ENCODE assay signal across 1 cellular context in the genomic region with DNA sequence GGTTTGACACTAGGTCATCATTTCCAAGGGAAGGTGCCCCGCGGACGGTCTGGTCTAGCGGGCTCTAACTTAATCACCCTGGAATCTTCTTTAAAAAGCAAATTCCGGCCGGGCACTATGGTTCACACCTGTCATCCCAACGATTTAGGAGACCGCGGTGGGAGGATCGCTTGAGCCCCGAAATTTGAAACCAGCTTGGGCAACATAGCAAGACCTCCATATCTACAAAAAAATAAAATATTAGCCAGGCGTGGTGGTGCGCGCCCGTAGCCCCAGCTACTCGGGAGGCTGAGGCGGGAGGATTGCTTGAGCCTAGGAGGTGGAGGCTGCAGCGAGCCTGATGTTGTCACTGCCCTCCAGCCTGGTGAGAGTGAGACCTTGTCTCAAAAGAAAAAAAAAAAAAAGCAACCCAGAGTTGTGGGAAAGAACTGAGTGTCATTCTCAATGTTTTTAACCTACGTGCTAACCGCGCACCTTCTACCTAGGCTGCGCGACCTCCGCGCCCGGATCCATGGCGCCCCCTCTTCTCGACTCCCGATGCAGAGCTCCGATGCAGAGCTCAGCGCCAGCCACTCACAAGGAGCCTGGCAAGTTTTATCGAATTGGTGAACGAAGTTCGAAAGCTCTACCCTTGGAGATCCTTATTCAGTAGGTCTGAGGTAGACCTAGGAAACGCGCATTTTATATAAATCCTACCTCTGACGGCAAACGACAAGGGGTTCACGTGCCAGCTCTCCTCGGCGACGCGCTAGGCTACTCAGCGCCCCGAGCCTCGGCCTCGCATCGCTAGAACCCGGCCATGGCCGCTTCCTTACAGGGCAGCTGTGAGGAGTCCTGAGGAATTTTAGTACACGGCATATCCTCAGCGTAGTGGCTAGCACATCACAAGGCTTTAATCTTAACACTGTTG.
A peak's percentile ranks its signal among the peaks of the same experiment; 100 is the strongest.
TF ChIP-seq lines count a peak whose summit lies in the region.

No MANE protein-coding gene starts in this region.

TF ChIP-seq in HepG2, 621 proteins besides CTCF, POLR2A, EP300 and RAD21 (continued from another document and continues in another):
- TF ChIP-seq ZNF407 (CRISPR knock-in tag; IDR thresholded peaks at IDR 0.05; ENCODE audit: not compliant biosample characterization) (no peak), RXRB (CRISPR knock-in tag; IDR thresholded peaks at IDR 0.05; ENCODE audit: borderline replicate concordance) (no peak), KLF9 (CRISPR knock-in tag; IDR thresholded peaks at IDR 0.05; ENCODE audit: low read depth) (no peak), ONECUT2 (CRISPR knock-in tag; IDR thresholded peaks at IDR 0.05) (no peak), LCORL (IDR thresholded peaks at IDR 0.05) (no peak), LCORL (CRISPR knock-in tag; IDR thresholded peaks at IDR 0.05) (no peak), ZNF607 (CRISPR knock-in tag; IDR thresholded peaks at IDR 0.05; ENCODE audit: borderline replicate concordance) (0 out of 2 replicates have a peak, but pooled peaks have one; percentile 43), ZC3H13 (CRISPR knock-in tag; IDR thresholded peaks at IDR 0.05) (no peak), SP2 (CRISPR knock-in tag; IDR thresholded peaks at IDR 0.05) (no peak), NBN (conservative IDR thresholded peaks at IDR 0.05) (no peak), ZFX (CRISPR knock-in tag; IDR thresholded peaks at IDR 0.05; ENCODE audit: low read depth) (0 out of 2 replicates have a peak, but pooled peaks have one; percentile 46), PHB2 (IDR thresholded peaks at IDR 0.05; ENCODE audit: partially characterized antibody) (no peak), BCLAF1 (IDR thresholded peaks at IDR 0.05) (no peak), GLI4 (CRISPR knock-in tag; IDR thresholded peaks at IDR 0.05; ENCODE audit: borderline replicate concordance) (no peak), HDAC1 (CRISPR knock-in tag; IDR thresholded peaks at IDR 0.05) (no peak), ZNF501 (CRISPR knock-in tag; IDR thresholded peaks at IDR 0.05) (peak; percentile 25; the same call in 1 of the 2 replicates), DNMT3B (CRISPR knock-in tag; conservative IDR thresholded peaks at IDR 0.05) (no peak), IKZF5 (CRISPR knock-in tag; IDR thresholded peaks at IDR 0.05) (0 out of 2 replicates have a peak, but pooled peaks have one; percentile 33), LBX2 (CRISPR knock-in tag; IDR thresholded peaks at IDR 0.05; ENCODE audit: borderline replicate concordance) (no peak), GTF3A (CRISPR knock-in tag; conservative IDR thresholded peaks at IDR 0.05) (no peak), ZBTB20 (CRISPR knock-in tag; IDR thresholded peaks at IDR 0.05; ENCODE audit: borderline replicate concordance, low read depth) (0 out of 2 replicates have a peak, but pooled peaks have one; percentile 18), ZNF556 (CRISPR knock-in tag; IDR thresholded peaks at IDR 0.05; ENCODE audit: borderline replicate concordance) (no peak), ZNF431 (CRISPR knock-in tag; IDR thresholded peaks at IDR 0.05; ENCODE audit: borderline replicate concordance, low read depth) (no peak), HMG20B (CRISPR knock-in tag; conservative IDR thresholded peaks at IDR 0.05) (no peak), ZNF232 (CRISPR knock-in tag; IDR thresholded peaks at IDR 0.05; ENCODE audit: borderline replicate concordance) (peak; percentile 61; the same call in 1 of the 2 replicates), ZNF629 (CRISPR knock-in tag; conservative IDR thresholded peaks at IDR 0.05) (no peak), ZNF616 (CRISPR knock-in tag; IDR thresholded peaks at IDR 0.05; ENCODE audit: low read depth) (no peak), NCOA5 (CRISPR knock-in tag; IDR thresholded peaks at IDR 0.05) (no peak), CREM (IDR thresholded peaks at IDR 0.05) (no peak), CREM (CRISPR knock-in tag; IDR thresholded peaks at IDR 0.05) (no peak), ZNF777 (CRISPR knock-in tag; IDR thresholded peaks at IDR 0.05) (0 out of 2 replicates have a peak, but pooled peaks have one; percentile 28), ZNF589 (CRISPR knock-in tag; conservative IDR thresholded peaks at IDR 0.05) (no peak), ZNF547 (CRISPR knock-in tag; IDR thresholded peaks at IDR 0.05) (no peak), CREB1 (IDR thresholded peaks at IDR 0.05) (no peak), CREB1 (CRISPR knock-in tag; IDR thresholded peaks at IDR 0.05) (no peak), ZNF746 (CRISPR knock-in tag; IDR thresholded peaks at IDR 0.05) (no peak)
- TF ChIP-seq, protein P1, sequence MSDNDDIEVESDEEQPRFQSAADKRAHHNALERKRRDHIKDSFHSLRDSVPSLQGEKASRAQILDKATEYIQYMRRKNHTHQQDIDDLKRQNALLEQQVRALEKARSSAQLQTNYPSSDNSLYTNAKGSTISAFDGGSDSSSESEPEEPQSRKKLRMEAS (IDR thresholded peaks at IDR 0.05): peak; percentile 68; the same call in 1 of the 2 replicates
- TF ChIP-seq, protein P2, sequence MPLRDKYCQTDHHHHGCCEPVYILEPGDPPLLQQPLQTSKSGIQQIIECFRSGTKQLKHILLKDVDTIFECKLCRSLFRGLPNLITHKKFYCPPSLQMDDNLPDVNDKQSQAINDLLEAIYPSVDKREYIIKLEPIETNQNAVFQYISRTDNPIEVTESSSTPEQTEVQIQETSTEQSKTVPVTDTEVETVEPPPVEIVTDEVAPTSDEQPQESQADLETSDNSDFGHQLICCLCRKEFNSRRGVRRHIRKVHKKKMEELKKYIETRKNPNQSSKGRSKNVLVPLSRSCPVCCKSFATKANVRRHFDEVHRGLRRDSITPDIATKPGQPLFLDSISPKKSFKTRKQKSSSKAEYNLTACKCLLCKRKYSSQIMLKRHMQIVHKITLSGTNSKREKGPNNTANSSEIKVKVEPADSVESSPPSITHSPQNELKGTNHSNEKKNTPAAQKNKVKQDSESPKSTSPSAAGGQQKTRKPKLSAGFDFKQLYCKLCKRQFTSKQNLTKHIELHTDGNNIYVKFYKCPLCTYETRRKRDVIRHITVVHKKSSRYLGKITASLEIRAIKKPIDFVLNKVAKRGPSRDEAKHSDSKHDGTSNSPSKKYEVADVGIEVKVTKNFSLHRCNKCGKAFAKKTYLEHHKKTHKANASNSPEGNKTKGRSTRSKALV (CRISPR knock-in tag; IDR thresholded peaks at IDR 0.05): no peak
- TF ChIP-seq, protein P3, sequence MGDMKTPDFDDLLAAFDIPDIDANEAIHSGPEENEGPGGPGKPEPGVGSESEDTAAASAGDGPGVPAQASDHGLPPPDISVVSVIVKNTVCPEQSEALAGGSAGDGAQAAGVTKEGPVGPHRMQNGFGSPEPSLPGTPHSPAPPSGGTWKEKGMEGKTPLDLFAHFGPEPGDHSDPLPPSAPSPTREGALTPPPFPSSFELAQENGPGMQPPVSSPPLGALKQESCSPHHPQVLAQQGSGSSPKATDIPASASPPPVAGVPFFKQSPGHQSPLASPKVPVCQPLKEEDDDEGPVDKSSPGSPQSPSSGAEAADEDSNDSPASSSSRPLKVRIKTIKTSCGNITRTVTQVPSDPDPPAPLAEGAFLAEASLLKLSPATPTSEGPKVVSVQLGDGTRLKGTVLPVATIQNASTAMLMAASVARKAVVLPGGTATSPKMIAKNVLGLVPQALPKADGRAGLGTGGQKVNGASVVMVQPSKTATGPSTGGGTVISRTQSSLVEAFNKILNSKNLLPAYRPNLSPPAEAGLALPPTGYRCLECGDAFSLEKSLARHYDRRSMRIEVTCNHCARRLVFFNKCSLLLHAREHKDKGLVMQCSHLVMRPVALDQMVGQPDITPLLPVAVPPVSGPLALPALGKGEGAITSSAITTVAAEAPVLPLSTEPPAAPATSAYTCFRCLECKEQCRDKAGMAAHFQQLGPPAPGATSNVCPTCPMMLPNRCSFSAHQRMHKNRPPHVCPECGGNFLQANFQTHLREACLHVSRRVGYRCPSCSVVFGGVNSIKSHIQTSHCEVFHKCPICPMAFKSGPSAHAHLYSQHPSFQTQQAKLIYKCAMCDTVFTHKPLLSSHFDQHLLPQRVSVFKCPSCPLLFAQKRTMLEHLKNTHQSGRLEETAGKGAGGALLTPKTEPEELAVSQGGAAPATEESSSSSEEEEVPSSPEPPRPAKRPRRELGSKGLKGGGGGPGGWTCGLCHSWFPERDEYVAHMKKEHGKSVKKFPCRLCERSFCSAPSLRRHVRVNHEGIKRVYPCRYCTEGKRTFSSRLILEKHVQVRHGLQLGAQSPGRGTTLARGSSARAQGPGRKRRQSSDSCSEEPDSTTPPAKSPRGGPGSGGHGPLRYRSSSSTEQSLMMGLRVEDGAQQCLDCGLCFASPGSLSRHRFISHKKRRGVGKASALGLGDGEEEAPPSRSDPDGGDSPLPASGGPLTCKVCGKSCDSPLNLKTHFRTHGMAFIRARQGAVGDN (CRISPR knock-in tag; IDR thresholded peaks at IDR 0.05): peak; percentile 87
